ENCODE assay signal across 1 cellular context in the genomic region with DNA sequence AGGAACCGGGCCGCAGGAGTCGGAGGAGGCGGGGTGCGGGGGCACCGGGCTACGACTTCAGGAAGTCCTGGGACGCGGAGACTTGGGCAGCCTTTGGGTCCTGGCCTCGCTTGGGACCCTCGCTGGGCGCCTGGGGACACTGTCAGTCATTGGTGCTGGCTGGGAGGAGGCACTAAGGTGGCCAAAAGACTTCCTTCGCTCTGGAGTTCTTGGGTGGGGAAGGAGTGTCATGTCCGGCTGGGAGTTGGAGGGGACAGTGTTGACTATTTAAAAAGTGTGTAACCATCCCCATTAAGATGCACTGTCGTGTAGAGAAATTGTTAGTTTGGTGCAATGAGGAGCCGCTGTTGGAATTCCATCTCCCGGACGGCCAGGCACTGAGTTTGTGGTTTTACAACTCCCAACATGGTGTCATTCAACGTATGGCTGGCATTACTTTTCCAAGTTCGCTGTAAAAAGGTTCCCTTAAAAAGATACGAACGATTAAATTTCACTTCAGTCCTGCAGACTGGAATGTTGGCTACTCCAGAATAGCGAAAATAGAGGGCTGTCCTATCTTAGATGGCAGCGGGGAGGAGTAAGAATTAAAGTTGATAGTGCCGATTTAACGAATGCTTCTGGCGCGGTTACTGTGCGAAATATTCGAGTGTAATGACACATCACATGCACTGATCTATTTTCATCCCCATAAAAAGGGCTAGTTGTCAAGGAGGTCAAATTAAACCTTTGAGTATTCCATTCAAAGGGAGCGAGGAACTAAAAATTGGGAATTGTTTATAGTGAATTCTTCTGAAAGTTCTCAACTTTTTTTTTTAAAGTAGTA.
TF ChIP-seq lines count a peak whose summit lies in the region.

No MANE protein-coding gene starts in this region.

TF ChIP-seq in K562, 482 proteins besides CTCF, POLR2A, EP300 and RAD21 (continued from another document and continues in another):
- TF ChIP-seq ZNF609 (CRISPR knock-in tag; IDR thresholded peaks at IDR 0.05; ENCODE audit: borderline replicate concordance): no peak
- TF ChIP-seq SRSF9 (IDR thresholded peaks at IDR 0.05; ENCODE audit: borderline replicate concordance, low read depth, low read length): no peak
- TF ChIP-seq IRF2 (CRISPR knock-in tag; IDR thresholded peaks at IDR 0.05): no peak
- no peak for TF ChIP-seq NFXL1 (CRISPR knock-in tag; IDR thresholded peaks at IDR 0.05)
- no peak for TF ChIP-seq BACH1 (tag; IDR thresholded peaks at IDR 0.05)
- no peak for TF ChIP-seq HLTF (IDR thresholded peaks at IDR 0.05)
- TF ChIP-seq, protein P1, sequence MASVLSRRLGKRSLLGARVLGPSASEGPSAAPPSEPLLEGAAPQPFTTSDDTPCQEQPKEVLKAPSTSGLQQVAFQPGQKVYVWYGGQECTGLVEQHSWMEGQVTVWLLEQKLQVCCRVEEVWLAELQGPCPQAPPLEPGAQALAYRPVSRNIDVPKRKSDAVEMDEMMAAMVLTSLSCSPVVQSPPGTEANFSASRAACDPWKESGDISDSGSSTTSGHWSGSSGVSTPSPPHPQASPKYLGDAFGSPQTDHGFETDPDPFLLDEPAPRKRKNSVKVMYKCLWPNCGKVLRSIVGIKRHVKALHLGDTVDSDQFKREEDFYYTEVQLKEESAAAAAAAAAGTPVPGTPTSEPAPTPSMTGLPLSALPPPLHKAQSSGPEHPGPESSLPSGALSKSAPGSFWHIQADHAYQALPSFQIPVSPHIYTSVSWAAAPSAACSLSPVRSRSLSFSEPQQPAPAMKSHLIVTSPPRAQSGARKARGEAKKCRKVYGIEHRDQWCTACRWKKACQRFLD (CRISPR knock-in tag; IDR thresholded peaks at IDR 0.05): no peak
- peak; percentile 30; the same call in 1 of the 2 replicates for TF ChIP-seq PKNOX1 (IDR thresholded peaks at IDR 0.05)
- no peak for TF ChIP-seq RFX1 (IDR thresholded peaks at IDR 0.05)
- TF ChIP-seq LCOR (CRISPR knock-in tag; IDR thresholded peaks at IDR 0.05): no peak
- no peak for TF ChIP-seq ZNF239 (CRISPR knock-in tag; IDR thresholded peaks at IDR 0.05)
- no peak for TF ChIP-seq SREBF2 (CRISPR knock-in tag; IDR thresholded peaks at IDR 0.05)
- no peak for TF ChIP-seq CREBBP (IDR thresholded peaks at IDR 0.05; ENCODE audit: low read depth, low read length)
- TF ChIP-seq, protein P2, sequence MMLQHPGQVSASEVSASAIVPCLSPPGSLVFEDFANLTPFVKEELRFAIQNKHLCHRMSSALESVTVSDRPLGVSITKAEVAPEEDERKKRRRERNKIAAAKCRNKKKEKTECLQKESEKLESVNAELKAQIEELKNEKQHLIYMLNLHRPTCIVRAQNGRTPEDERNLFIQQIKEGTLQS (IDR thresholded peaks at IDR 0.05): peak; percentile 38; the same call in 1 of the 2 replicates
- TF ChIP-seq, protein P2 (CRISPR knock-in tag; conservative IDR thresholded peaks at IDR 0.05): no peak
- no peak for TF ChIP-seq DMBX1 (CRISPR knock-in tag; IDR thresholded peaks at IDR 0.05; ENCODE audit: borderline replicate concordance)
- TF ChIP-seq RB1 (IDR thresholded peaks at IDR 0.05; ENCODE audit: low read depth): no peak
- TF ChIP-seq PHF20 (IDR thresholded peaks at IDR 0.05; ENCODE audit: partially characterized antibody): peak; percentile 2
- TF ChIP-seq KLF6 (CRISPR knock-in tag; IDR thresholded peaks at IDR 0.05; ENCODE audit: borderline replicate concordance): no peak
- no peak for TF ChIP-seq ZNF780A (CRISPR knock-in tag; IDR thresholded peaks at IDR 0.05)
- no peak for TF ChIP-seq CGGBP1 (CRISPR knock-in tag; IDR thresholded peaks at IDR 0.05)
- TF ChIP-seq, protein P3, sequence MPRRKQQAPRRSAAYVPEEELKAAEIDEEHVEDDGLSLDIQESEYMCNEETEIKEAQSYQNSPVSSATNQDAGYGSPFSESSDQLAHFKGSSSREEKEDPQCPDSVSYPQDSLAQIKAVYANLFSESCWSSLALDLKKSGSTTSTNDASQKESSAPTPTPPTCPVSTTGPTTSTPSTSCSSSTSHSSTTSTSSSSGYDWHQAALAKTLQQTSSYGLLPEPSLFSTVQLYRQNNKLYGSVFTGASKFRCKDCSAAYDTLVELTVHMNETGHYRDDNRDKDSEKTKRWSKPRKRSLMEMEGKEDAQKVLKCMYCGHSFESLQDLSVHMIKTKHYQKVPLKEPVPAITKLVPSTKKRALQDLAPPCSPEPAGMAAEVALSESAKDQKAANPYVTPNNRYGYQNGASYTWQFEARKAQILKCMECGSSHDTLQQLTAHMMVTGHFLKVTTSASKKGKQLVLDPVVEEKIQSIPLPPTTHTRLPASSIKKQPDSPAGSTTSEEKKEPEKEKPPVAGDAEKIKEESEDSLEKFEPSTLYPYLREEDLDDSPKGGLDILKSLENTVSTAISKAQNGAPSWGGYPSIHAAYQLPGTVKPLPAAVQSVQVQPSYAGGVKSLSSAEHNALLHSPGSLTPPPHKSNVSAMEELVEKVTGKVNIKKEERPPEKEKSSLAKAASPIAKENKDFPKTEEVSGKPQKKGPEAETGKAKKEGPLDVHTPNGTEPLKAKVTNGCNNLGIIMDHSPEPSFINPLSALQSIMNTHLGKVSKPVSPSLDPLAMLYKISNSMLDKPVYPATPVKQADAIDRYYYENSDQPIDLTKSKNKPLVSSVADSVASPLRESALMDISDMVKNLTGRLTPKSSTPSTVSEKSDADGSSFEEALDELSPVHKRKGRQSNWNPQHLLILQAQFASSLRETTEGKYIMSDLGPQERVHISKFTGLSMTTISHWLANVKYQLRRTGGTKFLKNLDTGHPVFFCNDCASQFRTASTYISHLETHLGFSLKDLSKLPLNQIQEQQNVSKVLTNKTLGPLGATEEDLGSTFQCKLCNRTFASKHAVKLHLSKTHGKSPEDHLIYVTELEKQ (CRISPR knock-in tag; IDR thresholded peaks at IDR 0.05): no peak
- TF ChIP-seq, protein P4, sequence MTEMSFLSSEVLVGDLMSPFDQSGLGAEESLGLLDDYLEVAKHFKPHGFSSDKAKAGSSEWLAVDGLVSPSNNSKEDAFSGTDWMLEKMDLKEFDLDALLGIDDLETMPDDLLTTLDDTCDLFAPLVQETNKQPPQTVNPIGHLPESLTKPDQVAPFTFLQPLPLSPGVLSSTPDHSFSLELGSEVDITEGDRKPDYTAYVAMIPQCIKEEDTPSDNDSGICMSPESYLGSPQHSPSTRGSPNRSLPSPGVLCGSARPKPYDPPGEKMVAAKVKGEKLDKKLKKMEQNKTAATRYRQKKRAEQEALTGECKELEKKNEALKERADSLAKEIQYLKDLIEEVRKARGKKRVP (CRISPR knock-in tag; IDR thresholded peaks at IDR 0.05): no peak
- TF ChIP-seq ZNF263 (CRISPR knock-in tag; IDR thresholded peaks at IDR 0.05; ENCODE audit: borderline replicate concordance): no peak
- TF ChIP-seq ATF1 (CRISPR knock-in tag; IDR thresholded peaks at IDR 0.05): no peak
- TF ChIP-seq ATF1 (tag; IDR thresholded peaks at IDR 0.05): no peak
- no peak for TF ChIP-seq CTBP1 (IDR thresholded peaks at IDR 0.05; ENCODE audit: borderline replicate concordance)
- TF ChIP-seq ZBTB26 (CRISPR knock-in tag; IDR thresholded peaks at IDR 0.05): no peak
- 0 out of 4 replicates have a peak, but pooled peaks of 1 of the 2 experiments have one; percentile 29 for TF ChIP-seq TEAD1 (CRISPR knock-in tag; IDR thresholded peaks at IDR 0.05)
- TF ChIP-seq SMARCA4 (IDR thresholded peaks at IDR 0.05): no peak
- TF ChIP-seq SP1 (CRISPR knock-in tag; IDR thresholded peaks at IDR 0.05): no peak
- no peak for TF ChIP-seq ZNF143 (CRISPR knock-in tag; IDR thresholded peaks at IDR 0.05)
- TF ChIP-seq CHD1 (IDR thresholded peaks at IDR 0.05; ENCODE audit: low read length): peak; percentile 3
- 0 out of 4 replicates have a peak, but pooled peaks of 1 of the 2 experiments have one; percentile 15 for TF ChIP-seq SIN3A (IDR thresholded peaks at IDR 0.05; ENCODE audit: borderline replicate concordance in 2 of 2, control insufficient read depth in 1 of 2, low read depth in 2 of 2, low read length in 2 of 2)
- no peak for TF ChIP-seq PCBP2 (IDR thresholded peaks at IDR 0.05; ENCODE audit: low read depth, low read length, poor library complexity, severe bottlenecking)
- no peak for TF ChIP-seq ZNF449 (CRISPR knock-in tag; IDR thresholded peaks at IDR 0.05)
- TF ChIP-seq CBX1 (IDR thresholded peaks at IDR 0.05; ENCODE audit: low read depth): no peak
- no peak for TF ChIP-seq ARID3A (IDR thresholded peaks at IDR 0.05; ENCODE audit: borderline replicate concordance, low read depth, low read length)
